31 cellular contexts compared by ENCODE assay signal in the genomic region with DNA sequence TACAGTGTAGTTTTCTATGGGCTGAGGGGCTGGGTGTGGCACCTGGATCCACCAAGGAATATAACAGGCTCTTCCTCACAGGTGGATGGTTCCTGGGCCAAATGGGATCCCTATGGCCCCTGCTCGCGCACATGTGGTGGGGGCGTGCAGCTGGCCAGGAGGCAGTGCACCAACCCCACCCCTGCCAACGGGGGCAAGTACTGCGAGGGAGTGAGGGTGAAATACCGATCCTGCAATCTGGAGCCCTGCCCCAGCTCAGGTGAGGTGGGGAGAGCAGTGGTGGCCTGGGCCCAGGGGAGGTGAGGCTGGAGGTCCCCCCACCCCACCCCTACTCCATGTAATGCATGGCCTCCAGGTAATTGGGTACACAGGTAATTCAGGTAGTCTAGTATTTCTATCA. TPM values are rescaled to one million over a fixed set of nuclear protein-coding genes. Genes with fewer than 3 reads are reported as not detected.
"Had no signal": no experiment of that assay in that cellular context is flagged by ENCODE, and none has a peak within 500 bp of the region (broad histone marks: within the 10 kb centered on the region; RNA-seq: fewer than 3 reads in every experiment).

No MANE protein-coding gene starts in this region.

- H3K27ac ChIP-seq: neutrophil, ovary, parathyroid adenoma, psoas muscle, right lobe of liver, sigmoid colon, suprapubic skin, testis, tibial artery, transverse colon, upper lobe of right lung, uterus had no signal

- H3K4me3 ChIP-seq: ovary, psoas muscle, right lobe of liver, sigmoid colon, suprapubic skin, testis, tibial artery, transverse colon, upper lobe of right lung, uterus had no signal

- H3K27ac Mint-ChIP-seq: naive B cell; naive thymus-derived CD8-positive, alpha-beta T cell; nephron progenitor cell; progenitor cell of endocrine pancreas; stimulated activated effector memory CD8-positive, alpha-beta T cell treated with anti-CD3 and anti-CD28 coated beads, Interleukin-12 subunit alpha, Interleukin-12 subunit beta, amount 100 ng/mL, for 72 hours; stimulated activated naive CD8-positive, alpha-beta T cell treated with anti-CD3 and anti-CD28 coated beads, Interleukin-15, amount 100 ng/mL, for 72 hours; type B pancreatic cell had no signal

- FAIRE-seq: small intestine had no signal

- H3K27me3 Mint-ChIP-seq: naive thymus-derived CD8-positive, alpha-beta T cell; progenitor cell of endocrine pancreas; stimulated activated naive CD8-positive, alpha-beta T cell treated with anti-CD3 and anti-CD28 coated beads, Interleukin-15, amount 100 ng/mL, for 72 hours; type B pancreatic cell had no signal

- H3K27me3 ChIP-seq: ovary, right lobe of liver, sigmoid colon, suprapubic skin, testis, tibial artery, transverse colon, upper lobe of right lung, uterus had no signal

- H3K36me3 ChIP-seq: neutrophil, ovary, right lobe of liver, transverse colon, uterus had no signal

- H3K4me1 Mint-ChIP-seq: naive B cell; naive thymus-derived CD8-positive, alpha-beta T cell; nephron progenitor cell; neural crest cell; stimulated activated effector memory CD8-positive, alpha-beta T cell treated with anti-CD3 and anti-CD28 coated beads, Interleukin-12 subunit alpha, Interleukin-12 subunit beta, amount 100 ng/mL, for 72 hours; stimulated activated naive CD8-positive, alpha-beta T cell treated with anti-CD3 and anti-CD28 coated beads, Interleukin-15, amount 100 ng/mL, for 72 hours had no signal

- H3K36me3 Mint-ChIP-seq: naive B cell; naive thymus-derived CD8-positive, alpha-beta T cell; stimulated activated effector memory CD8-positive, alpha-beta T cell treated with anti-CD3 and anti-CD28 coated beads, Interleukin-12 subunit alpha, Interleukin-12 subunit beta, amount 100 ng/mL, for 72 hours had no signal

- DNase-seq: naive B cell; naive thymus-derived CD8-positive, alpha-beta T cell; nephron progenitor cell; nucleus accumbens; ovary; psoas muscle; right lobe of liver; sigmoid colon; small intestine; stimulated activated CD4-positive, alpha-beta T cell treated with anti-CD3 and anti-CD28 coated beads, Interleukin-15, amount 100 ng/mL, for 24 hours; stimulated activated CD4-positive, alpha-beta T cell treated with anti-CD3 and anti-CD28 coated beads, Interleukin-2, amount 100 ng/mL, for 24 hours; stimulated activated CD4-positive, alpha-beta T cell treated with anti-CD3 and anti-CD28 coated beads, Interleukin-2, amount 100 ng/mL, for 48 hours; stimulated activated CD4-positive, alpha-beta T cell treated with anti-CD3 and anti-CD28 coated beads, Interleukin-4, amount 100 ng/mL, for 24 hours; stimulated activated naive CD4-positive, alpha-beta T cell; stimulated activated naive CD8-positive, alpha-beta T cell treated with anti-CD3 and anti-CD28 coated beads, Interleukin-15, amount 100 ng/mL, for 72 hours; stimulated activated naive CD8-positive, alpha-beta T cell treated with anti-CD3 and anti-CD28 coated beads, Interleukin-15, Interleukin-2, amounts not matched to agents 100 U/mL and 50 U/mL, for 24 hours; substantia nigra; testis; transverse colon; upper lobe of right lung; uterus had no signal

- H3K9me3 Mint-ChIP-seq: naive B cell; naive thymus-derived CD8-positive, alpha-beta T cell; nephron progenitor cell; neural crest cell; stimulated activated effector memory CD8-positive, alpha-beta T cell treated with anti-CD3 and anti-CD28 coated beads, Interleukin-12 subunit alpha, Interleukin-12 subunit beta, amount 100 ng/mL, for 72 hours; stimulated activated naive CD8-positive, alpha-beta T cell treated with anti-CD3 and anti-CD28 coated beads, Interleukin-15, amount 100 ng/mL, for 72 hours; type B pancreatic cell had no signal

- H3K4me3 Mint-ChIP-seq: naive B cell; naive thymus-derived CD8-positive, alpha-beta T cell; nephron progenitor cell; neural crest cell; stimulated activated effector memory CD8-positive, alpha-beta T cell treated with anti-CD3 and anti-CD28 coated beads, Interleukin-12 subunit alpha, Interleukin-12 subunit beta, amount 100 ng/mL, for 72 hours; stimulated activated naive CD8-positive, alpha-beta T cell treated with anti-CD3 and anti-CD28 coated beads, Interleukin-15, amount 100 ng/mL, for 72 hours; type B pancreatic cell had no signal

- ATAC-seq: naive thymus-derived CD8-positive, alpha-beta T cell; psoas muscle; right cardiac atrium; right lobe of liver; stimulated activated effector memory CD8-positive, alpha-beta T cell treated with anti-CD3 and anti-CD28 coated beads, Interleukin-12 subunit alpha, Interleukin-12 subunit beta, amount 100 ng/mL, for 72 hours; stimulated activated naive CD8-positive, alpha-beta T cell treated with anti-CD3 and anti-CD28 coated beads, Interleukin-15, amount 100 ng/mL, for 72 hours; stimulated activated naive CD8-positive, alpha-beta T cell treated with anti-CD3 and anti-CD28 coated beads, Interleukin-15, Interleukin-2, amounts not matched to agents 100 U/mL and 50 U/mL, for 24 hours; upper lobe of right lung had no signal

RNA-seq across cellular contexts. Expression of a gene that starts 40.8 kb away (rescaled TPM):
- total RNA-seq: naive thymus-derived CD8-positive, alpha-beta T cell; renal cortical epithelial cell had no signal
